In the genomic region with DNA sequence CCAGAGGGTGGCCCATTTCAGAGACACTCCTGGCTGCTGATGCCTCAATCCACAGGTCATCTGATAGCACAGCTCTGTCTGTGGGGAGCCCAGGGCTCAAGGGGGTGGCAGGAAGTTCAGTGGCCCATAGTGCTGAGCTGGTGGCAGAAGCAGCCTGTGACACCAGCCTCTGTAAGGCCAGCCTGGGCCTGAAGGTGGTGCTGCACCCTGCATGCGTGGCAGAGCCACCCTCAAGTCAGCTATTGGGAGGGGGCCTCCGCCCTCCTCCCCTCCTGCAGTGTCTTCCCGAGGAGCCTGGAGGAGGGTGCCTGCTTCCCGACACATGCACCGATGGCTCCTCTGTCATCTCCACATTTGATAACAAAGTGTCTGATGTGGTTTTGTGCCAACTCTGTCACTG, we compare ENCODE assay signal across 8 cellular contexts. TPM values are rescaled to one million over a fixed set of nuclear protein-coding genes. Genes with fewer than 3 reads are reported as not detected.
DNase-seq lines count a peak whose midpoint lies in the region; ATAC-seq lines count a peak whose summit lies in the region.

No MANE protein-coding gene starts in this region.

- DNase-seq in ELF-1 (ENCODE audit: low read depth, low spot score), result peak; percentile 64
- DNase-seq in GM19238 (ENCODE audit: insufficient read length, low spot score), result peak; percentile 53
- peak; percentile 74 for DNase-seq in UCSD-AML1 (lab: John Stamatoyannopoulos, UW; ENCODE audit: unreplicated experiment)
- peak; percentile 33 for DNase-seq in left cardiac atrium
- no peak for DNase-seq in kidney tubule cell (ENCODE audit: low spot score)
- no peak for DNase-seq in Ammon's horn (ENCODE audit: low spot score)
- no peak for DNase-seq in ureter (ENCODE audit: low spot score)

- ATAC-seq in HG03095 (IDR thresholded peaks at IDR 0.05; ENCODE audit: unreplicated experiment) (peak; percentile 60), left cardiac atrium (peak; percentile 86 to 88)

- intact Hi-C loops in left cardiac atrium (cut with DNase I), result loop anchor here in 1 of 2 donors (5.0 kb wide), 1 partner anchor 37 kb away; no protein-coding TSS in a partner anchor

RNA-seq across cellular contexts. Expression of a gene that starts 3.0 kb away (rescaled TPM):
- total RNA-seq in left cardiac atrium (1 to 10 TPM; 1.5 to 8.7 TPM), ureter (1.6 TPM)

RNA-seq across cellular contexts. Expression of a gene that starts 21.4 kb away (rescaled TPM):
- 10 to 100 TPM in 1 of 2 donors, 1 to 10 TPM in 1; 9.4 to 10.8 TPM for total RNA-seq in left cardiac atrium
- 8.6 TPM for total RNA-seq in ureter

RNA-seq across cellular contexts. Expression of a gene that starts 41.3 kb away (rescaled TPM):
- total RNA-seq in left cardiac atrium, result under 1 TPM; 0.10 to 0.21 TPM
- 0.26 TPM for total RNA-seq in ureter

RNA-seq across cellular contexts. Expression of a gene that starts 59.7 kb away (rescaled TPM):
- total RNA-seq in left cardiac atrium, result 100 to 1,000 TPM; 383 to 677 TPM
- total RNA-seq in ureter, result 13.9 TPM

Comparison
In these comparisons a context has a peak if more than half of its experiments do, and no peak if none do; other contexts are left out.
1. DNase-seq: peak in ELF-1 (single experiment), GM19238 (single experiment), UCSD-AML1 (single experiment) and left cardiac atrium (single experiment); none in kidney tubule cell (single experiment), Ammon's horn (single experiment) and ureter (single experiment).